ENCODE assay signal across 37 cellular contexts in genomic region chr6:149592983-149593382, GRCh38.
"Had no signal": no experiment of that assay in that cellular context is flagged by ENCODE, and none has a peak within 500 bp of the region (broad histone marks: within the 10 kb centered on the region; RNA-seq: fewer than 3 reads in every experiment).

No MANE protein-coding gene starts in this region.

- H3K9me3 Mint-ChIP-seq: activated B cell treated with CpG ODN at 0.5 μM for 24 hours; activated CD4-positive, alpha-beta memory T cell treated with anti-CD3 and anti-CD28 coated beads for 36 hours; activated CD4-positive, alpha-beta T cell treated with anti-CD3 and anti-CD28 coated beads, Interleukin-2, amount 10 ng/mL, durations not matched to agents 24 days and 14 days; activated CD8-positive, alpha-beta T cell treated with anti-CD3 and anti-CD28 coated beads for 36 hours; activated naive CD4-positive, alpha-beta T cell treated with anti-CD3 and anti-CD28 coated beads for 36 hours; activated naive CD4-positive, alpha-beta T cell treated with anti-CD3 and anti-CD28 coated beads, Interleukin-2, amount 50 U/mL, for 72 hours; activated naive CD8-positive, alpha-beta T cell treated with anti-CD3 and anti-CD28 coated beads for 36 hours; activated T-cell treated with anti-CD3 and anti-CD28 coated beads, Interleukin-2, amount 50 U/mL, for 4 hours; activated T-cell treated with anti-CD3 and anti-CD28 coated beads, Interleukin-2, amount 50 U/mL, for 72 hours; activated T-helper 1 cell treated with anti-CD3 and anti-CD28 coated beads, Interleukin-12 subunit alpha, Interleukin-12 subunit beta, Interleukin-2, Interleukin-4 antibody, amounts not matched to agents 30 ng/mL and 10 ng/mL and 1 ng/mL, durations not matched to agents 14 hours and 24 hours and 36 hours; activated T-helper 17 cell treated with anti-CD3 and anti-CD28 coated beads, Interleukin-2, amount 50 U/mL, for 72 hours; T-helper 1 cell treated with Interleukin-12 subunit alpha and Interleukin-12 subunit beta and Interleukin-4 antibody, amounts not matched to agents 30 μg/mL and 1 μg/mL, for 36 hours; T-helper 2 cell treated with Interferon-gamma antibody and Interleukin-4, amounts not matched to agents 5 μg/mL and 100 μg/mL, for 36 hours had no signal

- H3K27me3 ChIP-seq: adrenal gland, body of pancreas, brain microvascular endothelial cell, breast epithelium had no signal

- FAIRE-seq: astrocyte, TTC549 had no signal

- H3K4me3 Mint-ChIP-seq: activated B cell treated with CpG ODN at 0.5 μM for 24 hours; activated CD4-positive, alpha-beta memory T cell treated with anti-CD3 and anti-CD28 coated beads for 36 hours; activated CD4-positive, alpha-beta T cell treated with anti-CD3 and anti-CD28 coated beads, Interleukin-2, amount 10 ng/mL, durations not matched to agents 24 days and 14 days; activated CD8-positive, alpha-beta T cell treated with anti-CD3 and anti-CD28 coated beads for 36 hours; activated naive CD4-positive, alpha-beta T cell treated with anti-CD3 and anti-CD28 coated beads for 36 hours; activated naive CD8-positive, alpha-beta T cell treated with anti-CD3 and anti-CD28 coated beads for 36 hours; activated T-cell treated with anti-CD3 and anti-CD28 coated beads, Interleukin-2, amount 50 U/mL, for 4 hours; activated T-cell treated with anti-CD3 and anti-CD28 coated beads, Interleukin-2, amount 50 U/mL, for 72 hours; activated T-helper 1 cell treated with anti-CD3 and anti-CD28 coated beads, Interleukin-12 subunit alpha, Interleukin-12 subunit beta, Interleukin-2, Interleukin-4 antibody, amounts not matched to agents 30 ng/mL and 10 ng/mL and 1 ng/mL, durations not matched to agents 14 hours and 24 hours and 36 hours; activated T-helper 17 cell treated with anti-CD3 and anti-CD28 coated beads, Interleukin-2, amount 50 U/mL, for 72 hours; T-helper 1 cell treated with Interleukin-12 subunit alpha and Interleukin-12 subunit beta and Interleukin-4 antibody, amounts not matched to agents 30 μg/mL and 1 μg/mL, for 36 hours; T-helper 2 cell treated with Interferon-gamma antibody and Interleukin-4, amounts not matched to agents 5 μg/mL and 100 μg/mL, for 36 hours had no signal

- H3K27ac ChIP-seq: adrenal gland, brain microvascular endothelial cell, breast epithelium, VCaP had no signal

- H3K27ac Mint-ChIP-seq: activated B cell treated with CpG ODN at 0.5 μM for 24 hours; activated CD4-positive, alpha-beta memory T cell treated with anti-CD3 and anti-CD28 coated beads for 36 hours; activated CD4-positive, alpha-beta T cell treated with anti-CD3 and anti-CD28 coated beads, Interleukin-2, amount 10 ng/mL, durations not matched to agents 24 days and 14 days; activated CD8-positive, alpha-beta T cell treated with anti-CD3 and anti-CD28 coated beads for 36 hours; activated naive CD4-positive, alpha-beta T cell treated with anti-CD3 and anti-CD28 coated beads for 36 hours; activated naive CD8-positive, alpha-beta T cell treated with anti-CD3 and anti-CD28 coated beads for 36 hours; activated T-cell treated with anti-CD3 and anti-CD28 coated beads, Interleukin-2, amount 50 U/mL, for 72 hours; activated T-helper 1 cell treated with anti-CD3 and anti-CD28 coated beads, Interleukin-12 subunit alpha, Interleukin-12 subunit beta, Interleukin-2, Interleukin-4 antibody, amounts not matched to agents 30 ng/mL and 10 ng/mL and 1 ng/mL, durations not matched to agents 14 hours and 24 hours and 36 hours; activated T-helper 17 cell treated with anti-CD3 and anti-CD28 coated beads, Interleukin-2, amount 50 U/mL, for 72 hours; T-helper 1 cell treated with Interleukin-12 subunit alpha and Interleukin-12 subunit beta and Interleukin-4 antibody, amounts not matched to agents 30 μg/mL and 1 μg/mL, for 36 hours; T-helper 2 cell treated with Interferon-gamma antibody and Interleukin-4, amounts not matched to agents 5 μg/mL and 100 μg/mL, for 36 hours had no signal

- DNase-seq: activated B cell treated with CpG ODN at 0.5 μM for 24 hours; activated CD4-positive, alpha-beta memory T cell treated with anti-CD3 and anti-CD28 coated beads for 36 hours; activated CD4-positive, alpha-beta T cell treated with anti-CD3 and anti-CD28 coated beads for 4 hours; activated CD4-positive, alpha-beta T cell treated with anti-CD3 and anti-CD28 coated beads, Interleukin-2, amount 10 ng/mL, durations not matched to agents 24 days and 14 days; activated CD4-positive, alpha-beta T cell treated with anti-CD3 and anti-CD28 coated beads, Interleukin-2, amount 50 U/mL, for 1 hour; activated CD4-positive, alpha-beta T cell treated with anti-CD3 and anti-CD28 coated beads, Interleukin-2, amount 50 U/mL, for 4 hours; activated CD4-positive, CD25-positive, alpha-beta regulatory T cell treated with anti-CD3 and anti-CD28 coated beads, Interleukin-2, amount 50 U/mL, for 72 hours; activated CD8-positive, alpha-beta memory T cell treated with anti-CD3 and anti-CD28 coated beads, Interleukin-2, amount 50 U/mL, for 4 hours; activated CD8-positive, alpha-beta T cell treated with anti-CD3 and anti-CD28 coated beads for 36 hours; activated effector memory CD4-positive, alpha-beta T cell treated with anti-CD3 and anti-CD28 coated beads, Interleukin-2, amount 50 U/mL, for 16 hours; activated gamma-delta T cell treated with Interleukin-2 at 50 U/mL for 16 hours; activated naive CD4-positive, alpha-beta T cell; activated naive CD4-positive, alpha-beta T cell treated with anti-CD3 and anti-CD28 coated beads for 36 hours; activated naive CD4-positive, alpha-beta T cell treated with anti-CD3 and anti-CD28 coated beads, Interleukin-2, amount 50 U/mL, for 16 hours; activated naive CD8-positive, alpha-beta T cell treated with anti-CD3 and anti-CD28 coated beads for 36 hours; activated T-cell treated with anti-CD3 and anti-CD28 coated beads for 4 hours; activated T-cell treated with anti-CD3 and anti-CD28 coated beads, Interleukin-2, amount 50 U/mL, for 1 hour; activated T-cell treated with anti-CD3 and anti-CD28 coated beads, Interleukin-2, amount 50 U/mL, for 4 hours; activated T-cell treated with anti-CD3 and anti-CD28 coated beads, Interleukin-2, amount 50 U/mL, for 72 hours; adrenal gland; amniotic stem cell; aorta; body of pancreas; brain microvascular endothelial cell; central memory CD4-positive, alpha-beta T cell; T-helper 1 cell; T-helper 2 cell; T-helper 9 cell had no signal

- H3K4me3 ChIP-seq: adrenal gland, body of pancreas, breast epithelium had no signal

- H3K27me3 Mint-ChIP-seq: activated B cell treated with CpG ODN at 0.5 μM for 24 hours; activated CD4-positive, alpha-beta memory T cell treated with anti-CD3 and anti-CD28 coated beads for 36 hours; activated CD4-positive, alpha-beta T cell treated with anti-CD3 and anti-CD28 coated beads, Interleukin-2, amount 10 ng/mL, durations not matched to agents 24 days and 14 days; activated CD8-positive, alpha-beta T cell treated with anti-CD3 and anti-CD28 coated beads for 36 hours; activated naive CD8-positive, alpha-beta T cell treated with anti-CD3 and anti-CD28 coated beads for 36 hours; activated T-helper 17 cell treated with anti-CD3 and anti-CD28 coated beads, Interleukin-2, amount 50 U/mL, for 72 hours had no signal

- H3K4me1 Mint-ChIP-seq: activated B cell treated with CpG ODN at 0.5 μM for 24 hours; activated CD4-positive, alpha-beta T cell treated with anti-CD3 and anti-CD28 coated beads, Interleukin-2, amount 10 ng/mL, durations not matched to agents 24 days and 14 days; activated naive CD8-positive, alpha-beta T cell treated with anti-CD3 and anti-CD28 coated beads for 36 hours; activated T-helper 17 cell treated with anti-CD3 and anti-CD28 coated beads, Interleukin-2, amount 50 U/mL, for 72 hours had no signal

- ATAC-seq: activated CD8-positive, alpha-beta T cell treated with anti-CD3 and anti-CD28 coated beads for 36 hours; activated naive CD4-positive, alpha-beta T cell treated with anti-CD3 and anti-CD28 coated beads, Interleukin-2, amount 50 U/mL, for 72 hours; activated T-cell treated with anti-CD3 and anti-CD28 coated beads, Interleukin-2, amount 50 U/mL, for 4 hours; activated T-cell treated with anti-CD3 and anti-CD28 coated beads, Interleukin-2, amount 50 U/mL, for 72 hours; activated T-helper 17 cell treated with anti-CD3 and anti-CD28 coated beads, Interleukin-2, amount 50 U/mL, for 72 hours had no signal

- H3K4me1 ChIP-seq: adrenal gland, breast epithelium had no signal

- H3K9me3 ChIP-seq: adrenal gland, body of pancreas, breast epithelium had no signal
